Comparison of ENCODE assay signal across 16 cellular contexts in genomic region chr20:43571771-43572170, GRCh38. TPM values are rescaled to one million over a fixed set of nuclear protein-coding genes. Genes with fewer than 3 reads are reported as not detected.
A peak's percentile ranks its signal among the peaks of the same experiment; 100 is the strongest.
DNase-seq lines count a peak whose midpoint lies in the region; FAIRE-seq and TF ChIP-seq lines count a peak whose summit lies in the region.
"Had no signal": no experiment of that assay in that cellular context is flagged by ENCODE, and none has a peak within 500 bp of the region (broad histone marks: within the 10 kb centered on the region; RNA-seq: fewer than 3 reads in every experiment).

No MANE protein-coding gene starts in this region.

- H4K20me1 ChIP-seq in H1 (replicated peaks in 1 of 2; ENCODE audit: control insufficient read depth in 1 of 2, insufficient read depth in 2 of 2, low read length in 2 of 2): no peaks in the 10 kb centered on the region
- H4K20me1 ChIP-seq: BLaER1 had no signal

- H4K91ac ChIP-seq in H1 (replicated peaks; ENCODE audit: insufficient read length, low read length): no peak overlapping the region

- DNase-seq in HTR-8/SVneo (ENCODE audit: insufficient read length, low spot score): no peak
- DNase-seq in H1 (ENCODE audit: low read depth in 1 of 2, low spot score in 2 of 2): no peak
- peak; percentile 71 for DNase-seq in posterior vena cava (ENCODE audit: low spot score)
- no peak for DNase-seq in MG63
- no peak for DNase-seq in NCI-H524 treated with DMSO at 0.1 percent for 48 hours (lab: John Stamatoyannopoulos, UW)
- no peak for DNase-seq in NOMO-1 treated with DMSO at 0.1 percent for 48 hours (lab: John Stamatoyannopoulos, UW; ENCODE audit: unreplicated experiment)
- DNase-seq: AML-193; Caco-2; CD8-positive, alpha-beta memory T cell; DMS53; GF-D8 had no signal

- H3K27ac ChIP-seq in H1 (ENCODE audit: low read depth, low read length): no peak overlapping the region
- H3K27ac ChIP-seq: A549, BLaER1 had no signal

- H3K9ac ChIP-seq in H1 (replicated peaks in 1 of 4; ENCODE audit: extremely low read depth in 1 of 4, low read depth in 3 of 4, low read length in 3 of 4): no peak overlapping the region
- H3K9ac ChIP-seq: BLaER1 had no signal

- H3K23me2 ChIP-seq in H1 (ENCODE audit: low read depth, low read length): no peaks in the 10 kb centered on the region

- no peak for TF ChIP-seq POLR2A in H1 (IDR thresholded peaks at IDR 0.05; ENCODE audit: control extremely low read depth in 1 of 2, low read depth in 2 of 2, low read length in 2 of 2)

- peak overlapping the region; percentile 32; the same call in 1 of the 2 replicates for H2BK20ac ChIP-seq in H1 (ENCODE audit: low read length)

- POLR2A ChIA-PET in H1 (lab: Charles Lee; ENCODE audit: partially characterized antibody): interaction anchor here (0.7 to 1.4 kb wide), 2 partner anchors 11 to 16 kb away, joined by 3 read pairs; no protein-coding TSS in a partner anchor

- H2BK12ac ChIP-seq in H1 (ENCODE audit: low read depth, low read length): no peak overlapping the region

- no peaks in the 10 kb centered on the region for H3K4me1 ChIP-seq in H1 (replicated peaks in 1 of 4; ENCODE audit: control insufficient read depth in 3 of 4, insufficient read depth in 4 of 4, low read length in 3 of 4)
- H3K4me1 ChIP-seq: A549, BLaER1, Caco-2 had no signal

- H2AK5ac ChIP-seq in H1 (ENCODE audit: low read depth, low read length): no peak overlapping the region

- FAIRE-seq in HTR-8/SVneo (lab: Jason Lieb, UNC) (peak; percentile 79), H1 (lab: Jason Lieb, UNC) (no peak)
- FAIRE-seq: A549, GM19239 had no signal

- no peak overlapping the region for H3K4me2 ChIP-seq in H1 (ENCODE audit: insufficient read depth in 1 of 2, low read depth in 2 of 2, low read length in 2 of 2)
- H3K4me2 ChIP-seq: A549, BLaER1 had no signal

- H3K27me3 ChIP-seq in H1 (replicated peaks in 1 of 4; ENCODE audit: control insufficient read depth in 3 of 4, extremely low read depth in 1 of 4, insufficient read depth in 3 of 4, low read length in 3 of 4): no peaks in the 10 kb centered on the region
- H3K27me3 ChIP-seq in MG63: no peaks in the 10 kb centered on the region
- H3K27me3 ChIP-seq: BLaER1 had no signal

- no peak overlapping the region for H3K4me3 ChIP-seq in H1 (ENCODE audit: extremely low read depth in 1 of 4, insufficient read depth in 2 of 4, low read depth in 3 of 4, low read length in 4 of 4)
- H3K4me3 ChIP-seq in MG63: no peak overlapping the region
- H3K4me3 ChIP-seq: A549, BLaER1, K562 had no signal

- peak overlapping the region; percentile 24; the same call in 1 of the 2 replicates for H2BK5ac ChIP-seq in H1 (ENCODE audit: low read depth, low read length)

- H2AFZ ChIP-seq in H1 (ENCODE audit: low read length): no peak overlapping the region

- CTCF ChIA-PET in H1 (lab: Charles Lee; ENCODE audit: partially characterized antibody): interaction anchor here (1.5 to 7.7 kb wide), 3 partner anchors 13 to 122 kb away, joined by 3 to 43 read pairs (median 9); partner anchors contain the start of gene SGK2

- WGBS in H1 (ENCODE audit: extremely low coverage in 1 of 2, insufficient coverage in 1 of 2, insufficient read length in 1 of 2, insufficient replicate concordance in 2 of 2, low coverage in 1 of 2, low lambda C conversion rate in 2 of 2, missing lambda C conversion rate in 1 of 2), 2 experiments: 82% methylated on average over 6 of the region's 6 CpGs; no CpG with 5 or more reads in 1 of the 2 experiments

- no peak overlapping the region for H2BK15ac ChIP-seq in H1 (ENCODE audit: low read length)

- TF ChIP-seq CTCF in H1 (IDR thresholded peaks at IDR 0.05; ENCODE audit: control extremely low read depth in 1 of 3, insufficient read depth in 1 of 3, low read depth in 1 of 3, low read length in 3 of 3): no peak

- no peak overlapping the region for H3K14ac ChIP-seq in H1 (ENCODE audit: insufficient read length)

- no peak overlapping the region for H3K18ac ChIP-seq in H1 (ENCODE audit: extremely low read depth, low read length)

- H3K36me3 ChIP-seq in H1 (ENCODE audit: control insufficient read depth in 2 of 4, insufficient read depth in 4 of 4, low read length in 3 of 4): no peaks in the 10 kb centered on the region
- H3K36me3 ChIP-seq in MG63: no peaks in the 10 kb centered on the region
- H3K36me3 ChIP-seq: BLaER1 had no signal

- H3K4ac ChIP-seq in H1 (replicated peaks; ENCODE audit: insufficient read length, low read depth, low read length): no peak overlapping the region

- H3K23ac ChIP-seq in H1 (ENCODE audit: insufficient read length): no peak overlapping the region

- no peak for TF ChIP-seq RAD21 in H1 (IDR thresholded peaks at IDR 0.05 in 1 of 2, conservative IDR thresholded peaks at IDR 0.05 in 1 of 2; ENCODE audit: low read depth in 2 of 2, low read length in 2 of 2)

- H3K9me3 ChIP-seq in H1 (ENCODE audit: insufficient read depth in 2 of 2, low read depth in 1 of 2, low read length in 1 of 2) (no peaks in the 10 kb centered on the region), MG63 (no peaks in the 10 kb centered on the region)
- H3K9me3 ChIP-seq: A549, BLaER1, Caco-2 had no signal

- no peak for TF ChIP-seq EP300 in H1 (IDR thresholded peaks at IDR 0.05; ENCODE audit: borderline replicate concordance in 1 of 2, low read depth in 2 of 2, low read length in 2 of 2)

- no peak overlapping the region for H3K56ac ChIP-seq in H1 (replicated peaks; ENCODE audit: insufficient read length, low read depth, low read length)

- H4K5ac ChIP-seq in H1 (ENCODE audit: insufficient read length, low read depth, low read length): no peak overlapping the region

- intact Hi-C loops in posterior vena cava (cut with DNase I): no loop called here

- H3K79me1 ChIP-seq in H1 (ENCODE audit: low read depth, low read length): no peaks in the 10 kb centered on the region

- no peak overlapping the region for H4K8ac ChIP-seq in H1 (ENCODE audit: extremely low read depth, insufficient read depth, low read length)

- H3K79me2 ChIP-seq in H1 (ENCODE audit: control insufficient read depth in 1 of 2, insufficient read depth in 2 of 2, low read length in 2 of 2): no peaks in the 10 kb centered on the region

- no peak overlapping the region for H2BK120ac ChIP-seq in H1 (replicated peaks; ENCODE audit: low read depth, low read length)

TF ChIP-seq in H1, 55 proteins besides CTCF, POLR2A, EP300 and RAD21 (continues in another document):
- TF ChIP-seq POLR2AphosphoS5 (IDR thresholded peaks at IDR 0.05; ENCODE audit: low read depth, low read length) (no peak), MAFK (IDR thresholded peaks at IDR 0.05; ENCODE audit: low read depth, low read length) (no peak), POU5F1 (IDR thresholded peaks at IDR 0.05; ENCODE audit: low read depth, low read length) (no peak), ATF2 (IDR thresholded peaks at IDR 0.05; ENCODE audit: low read length) (no peak), EZH2 (IDR thresholded peaks at IDR 0.05; ENCODE audit: low read depth, low read length, severe bottlenecking) (no peak), JUN (IDR thresholded peaks at IDR 0.05; ENCODE audit: low read depth, low read length) (no peak), CBX5 (IDR thresholded peaks at IDR 0.05; ENCODE audit: low read depth, low read length) (no peak), BACH1 (IDR thresholded peaks at IDR 0.05; ENCODE audit: low read length) (no peak), CHD1 (IDR thresholded peaks at IDR 0.05; ENCODE audit: low read depth, low read length) (no peak), ATF3 (IDR thresholded peaks at IDR 0.05; ENCODE audit: insufficient read depth, low read depth, low read length) (no peak), YY1 (IDR thresholded peaks at IDR 0.05; ENCODE audit: low read depth, low read length) (no peak), TAF7 (optimal IDR thresholded peaks at IDR 0.05; ENCODE audit: borderline replicate concordance, low read depth, low read length) (no peak)

RNA-seq across cellular contexts. Expression of gene SGK2, which starts 12.9 kb away (rescaled TPM):
- total RNA-seq in H1 (2021; fragmentation: NEBNext Ultra II Directional; extraction: Animal tissue kit (Norgen Biotek cat#: 25700)): 0.23 TPM in 1 of 2 replicates, not detected in the other
- 0.21 and 0.58 TPM in 2 replicates for polyA plus RNA-seq in H1 (2011; rRNA removed)
- polyA plus RNA-seq in H1 (2011; cell fraction: cytosol; rRNA removed): 0.49 TPM
- polyA plus RNA-seq in H1 (2011; cell fraction: nucleus; rRNA removed): 3.7 TPM
- 0.31 to 1.0 TPM (median 0.66 TPM) in 4 replicates for polyA plus RNA-seq in H1 (2012, experiment 1 of 2)
- polyA plus RNA-seq in H1 (2012, experiment 2 of 2): 0.09 TPM
- polyA plus RNA-seq in H1 (2013, experiment 1 of 2): 0.18 TPM
- 0.18 TPM for polyA plus RNA-seq in H1 (2013, experiment 2 of 2)
- 0.83 and 1.5 TPM in 2 replicates for polyA minus RNA-seq in H1 (2011; rRNA and poly(A)+ RNA removed)
- polyA minus RNA-seq in H1 (2011; cell fraction: cytosol; rRNA and poly(A)+ RNA removed): not detected
- 0.80 TPM for polyA minus RNA-seq in H1 (2011; cell fraction: nucleus; rRNA and poly(A)+ RNA removed)
- total RNA-seq in posterior vena cava: 1 to 10 TPM in 1 of 2 donors, under 1 TPM in 1; 0.76 to 1.3 TPM
- 0.72 TPM in 1 of 2 replicates, not detected in the other for total RNA-seq in MG63 (2014; rRNA removed; shearing (Covaris generic); ENCODE audit: low replicate concordance)
- total RNA-seq: H7 had no signal
- polyA plus RNA-seq: CD8-positive, alpha-beta memory T cell had no signal

RNA-seq across cellular contexts. Expression of gene IFT52, which starts 19.0 kb away (rescaled TPM):
- 31.6 and 35.6 TPM in 2 replicates for total RNA-seq in H1 (2021; fragmentation: NEBNext Ultra II Directional; extraction: Animal tissue kit (Norgen Biotek cat#: 25700))
- polyA plus RNA-seq in H1 (2011; rRNA removed): 29.1 and 40.4 TPM in 2 replicates
- polyA plus RNA-seq in H1 (2011; cell fraction: cytosol; rRNA removed): 30.8 TPM
- 28.4 TPM for polyA plus RNA-seq in H1 (2011; cell fraction: nucleus; rRNA removed)
- polyA plus RNA-seq in H1 (2012, experiment 1 of 2): 29.5 to 35.1 TPM (median 30.4 TPM) in 4 replicates
- polyA plus RNA-seq in H1 (2012, experiment 2 of 2): 15.9 TPM
- 19.6 TPM for polyA plus RNA-seq in H1 (2013, experiment 1 of 2)
- 18.5 TPM for polyA plus RNA-seq in H1 (2013, experiment 2 of 2)
- 46.4 and 72.4 TPM in 2 replicates for polyA minus RNA-seq in H1 (2011; rRNA and poly(A)+ RNA removed)
- polyA minus RNA-seq in H1 (2011; cell fraction: cytosol; rRNA and poly(A)+ RNA removed): 12.7 TPM
- 21.3 TPM for polyA minus RNA-seq in H1 (2011; cell fraction: nucleus; rRNA and poly(A)+ RNA removed)
- 10 to 100 TPM; 26.7 to 30.1 TPM for total RNA-seq in posterior vena cava
- 45.4 and 53.0 TPM in 2 replicates for total RNA-seq in MG63 (2014; rRNA removed; shearing (Covaris generic); ENCODE audit: low replicate concordance)
